ENCODE assay signal across 8 cellular contexts in genomic region chr17:49515196-49515770, GRCh38. TPM values are rescaled to one million over a fixed set of nuclear protein-coding genes. Genes with fewer than 3 reads are reported as not detected.
DNase-seq lines count a peak whose midpoint lies in the region; TF ChIP-seq lines count a peak whose summit lies in the region.

No MANE protein-coding gene starts in this region.

- peak in 3 of 4 experiments; percentile 37 to 46 (median 45) for TF ChIP-seq CTCF in sigmoid colon (IDR thresholded peaks at IDR 0.05)

- H3K36me3 ChIP-seq in sigmoid colon: no peaks in the 10 kb centered on the region

- H3K27me3 ChIP-seq in sigmoid colon: no peaks in the 10 kb centered on the region

- peak overlapping the region; percentile 78 to 86 (median 82) for H3K27ac ChIP-seq in sigmoid colon

- WGBS in sigmoid colon, 2 donors: 20 to 32% methylated on average over 8 of the region's 8 CpGs

- peak; percentile 97 for DNase-seq in GM04504 (ENCODE audit: low read depth)
- DNase-seq in GOT3 (lab: John Stamatoyannopoulos, UW): peak; percentile 71
- DNase-seq in M059J (ENCODE audit: low read depth): peak; percentile 94
- DNase-seq in astrocyte of the hippocampus (ENCODE audit: low read depth, low spot score): peak; percentile 97
- DNase-seq in hippocampal formation (lab: John Stamatoyannopoulos, UW): peak; percentile 61 to 66
- peak; percentile 98 for DNase-seq in sigmoid colon
- DNase-seq in NCI-H1417 (lab: John Stamatoyannopoulos, UW): no peak
- DNase-seq in activated CD4-positive, alpha-beta T cell treated with anti-CD3 and anti-CD28 coated beads for 4 hours: no peak

- no peaks in the 10 kb centered on the region for H3K9me3 ChIP-seq in sigmoid colon

- intact Hi-C loops in sigmoid colon (cut with DNase I): loop anchor here (1.0 to 2.0 kb wide), 2 partner anchors 19 to 50 kb away; no protein-coding TSS in a partner anchor

- no peak for TF ChIP-seq POLR2A in sigmoid colon (IDR thresholded peaks at IDR 0.05)

- peaks cover 0 to 30% (median 30%) of the 10 kb centered on the region in 4 donors for H3K4me1 ChIP-seq in sigmoid colon

- no peak overlapping the region for H3K4me3 ChIP-seq in sigmoid colon

- TF ChIP-seq EP300 in sigmoid colon (IDR thresholded peaks at IDR 0.05): peak in 1 of 4 donors; percentile 55

RNA-seq across cellular contexts. Expression of gene NGFR, which starts 20.2 kb away (rescaled TPM):
- total RNA-seq in M059J (2014; rRNA removed; shearing (Covaris generic)): 0.39 and 0.62 TPM in 2 replicates
- total RNA-seq in sigmoid colon: 10 to 100 TPM in 3 of 4 donors, 1 to 10 TPM in 1; 6.9 to 15.2 (median 12.6) TPM
- 1 to 10 TPM in 1 of 3 donors, under 1 TPM in 2; 0.46 to 6.8 (median 0.60) TPM for polyA plus RNA-seq in sigmoid colon

Comparison
In these comparisons a context has a peak if more than half of its experiments do, and no peak if none do; other contexts are left out.
1. DNase-seq: peak in GM04504 (single experiment), GOT3 (single experiment), M059J (single experiment), astrocyte of the hippocampus (single experiment), hippocampal formation (2 of 2) and sigmoid colon (single experiment); none in NCI-H1417 (0 of 3) and activated CD4-positive, alpha-beta T cell treated with anti-CD3 and anti-CD28 coated beads for 4 hours (0 of 2).